In genomic region chr10:124942317-124943169, GRCh38 we compare ENCODE assay signal across 9 cellular contexts. TPM values are rescaled to one million over a fixed set of nuclear protein-coding genes. Genes with fewer than 3 reads are reported as not detected.
A peak's percentile ranks its signal among the peaks of the same experiment; 100 is the strongest.
DNase-seq lines count a peak whose midpoint lies in the region; ATAC-seq and TF ChIP-seq lines count a peak whose summit lies in the region.
"Had no signal": no experiment of that assay in that cellular context is flagged by ENCODE, and none has a peak within 500 bp of the region (broad histone marks: within the 10 kb centered on the region; RNA-seq: fewer than 3 reads in every experiment).

No MANE protein-coding gene starts in this region.

- H3K14ac ChIP-seq in H9 (ENCODE audit: insufficient read depth, low read length) = no peak overlapping the region

- H3K79me1 ChIP-seq in H9 (ENCODE audit: insufficient read depth, low read depth, low read length, poor library complexity, severe bottlenecking) = peaks cover 5% of the 10 kb centered on the region

- no peaks in the 10 kb centered on the region for H3K9me2 ChIP-seq in hepatocyte (replicated peaks; ENCODE audit: insufficient read depth)

- no CpG with 5 or more reads among the region's 11 CpGs for whole genome bisulfite sequencing in H9 (ENCODE audit: extremely low coverage, insufficient read length, low lambda C conversion rate)
- 87% methylated on average over 11 of the region's 11 CpGs for WGBS in hepatocyte (ENCODE audit: low lambda C conversion rate, missing lambda C conversion rate)

- H3K27ac Mint-ChIP-seq in H9 = peak overlapping the region; percentile 7 to 79 (median 78); a peak in 4 of 7 replicates
- H3K27ac Mint-ChIP-seq in stimulated activated effector memory CD8-positive, alpha-beta T cell treated with anti-CD3 and anti-CD28 coated beads, Interleukin-12 subunit alpha, Interleukin-12 subunit beta, amount 100 ng/mL, for 72 hours = peak overlapping the region; percentile 76
- no peak overlapping the region for H3K27ac Mint-ChIP-seq in activated CD8-positive, alpha-beta memory T cell treated with anti-CD3 and anti-CD28 coated beads, Interleukin-2, amount 10 ng/mL, durations not matched to agents 7 days and 5 days

- H3K36me3 ChIP-seq in adipocyte (ENCODE audit: control insufficient read depth, insufficient read depth, low read length, severe bottlenecking) (peaks cover 12% of the 10 kb centered on the region), hepatocyte (replicated peaks; ENCODE audit: insufficient read depth, low read depth) (no peaks in the 10 kb centered on the region)

- no peak for ATAC-seq in stimulated activated effector memory CD8-positive, alpha-beta T cell treated with anti-CD3 and anti-CD28 coated beads, Interleukin-12 subunit alpha, Interleukin-12 subunit beta, amount 100 ng/mL, for 72 hours
- no peak for ATAC-seq in activated CD8-positive, alpha-beta memory T cell treated with anti-CD3 and anti-CD28 coated beads, Interleukin-2, amount 10 ng/mL, durations not matched to agents 7 days and 5 days
- ATAC-seq: activated CD4-positive, CD25-positive, alpha-beta regulatory T cell treated with anti-CD3 and anti-CD28 coated beads, Interleukin-2, amount 50 U/mL, for 24 hours had no signal

- no peak overlapping the region for H2BK120ac ChIP-seq in H9 (ENCODE audit: low read depth, low read length, poor library complexity, severe bottlenecking)

- CTCF ChIA-PET in activated CD8-positive, alpha-beta memory T cell treated with anti-CD3 and anti-CD28 coated beads, Interleukin-2, amount 10 ng/mL, durations not matched to agents 7 days and 5 days (lab: Charles Lee) = interaction anchor here (0.9 kb wide), 1 partner anchor 11 kb away, joined by 4 read pairs; no protein-coding TSS in a partner anchor

- H3K4me1 Mint-ChIP-seq in H9 = peaks cover 32 to 38% of the 10 kb centered on the region in 2 experiments
- H3K4me1 Mint-ChIP-seq in stimulated activated effector memory CD8-positive, alpha-beta T cell treated with anti-CD3 and anti-CD28 coated beads, Interleukin-12 subunit alpha, Interleukin-12 subunit beta, amount 100 ng/mL, for 72 hours = peaks cover 30% of the 10 kb centered on the region
- H3K4me1 Mint-ChIP-seq in activated CD8-positive, alpha-beta memory T cell treated with anti-CD3 and anti-CD28 coated beads, Interleukin-2, amount 10 ng/mL, durations not matched to agents 7 days and 5 days = peaks cover 18% of the 10 kb centered on the region

- H2AFZ ChIP-seq in H9 (ENCODE audit: low read length) = no peak overlapping the region
- H2AFZ ChIP-seq in hepatocyte = no peak overlapping the region

- H3K4me3 Mint-ChIP-seq in H9 = no peak overlapping the region
- H3K4me3 Mint-ChIP-seq in stimulated activated effector memory CD8-positive, alpha-beta T cell treated with anti-CD3 and anti-CD28 coated beads, Interleukin-12 subunit alpha, Interleukin-12 subunit beta, amount 100 ng/mL, for 72 hours = no peak overlapping the region
- H3K4me3 Mint-ChIP-seq in activated CD8-positive, alpha-beta memory T cell treated with anti-CD3 and anti-CD28 coated beads, Interleukin-2, amount 10 ng/mL, durations not matched to agents 7 days and 5 days = no peak overlapping the region

- H2BK20ac ChIP-seq in H9 (ENCODE audit: low read depth, low read length, poor library complexity, severe bottlenecking) = no peak overlapping the region

- H3K23ac ChIP-seq in H9 (ENCODE audit: insufficient read length, low read depth, low read length) = no peak overlapping the region

- H2BK5ac ChIP-seq in H9 (ENCODE audit: insufficient read length, low read length) = no peak overlapping the region

- no peak for TF ChIP-seq CTCF in H9 (conservative IDR thresholded peaks at IDR 0.05)
- no peak for TF ChIP-seq CTCF in hepatocyte (IDR thresholded peaks at IDR 0.05; ENCODE audit: poor library complexity)

- no peaks in the 10 kb centered on the region for H3K9me3 ChIP-seq in H9 (ENCODE audit: control insufficient read depth, low read depth, low read length)
- no peaks in the 10 kb centered on the region for H3K9me3 ChIP-seq in adipocyte (ENCODE audit: control insufficient read depth, low read length)
- no peaks in the 10 kb centered on the region for H3K9me3 ChIP-seq in hepatocyte (ENCODE audit: low read depth)

- H3K4me2 ChIP-seq in H9 (ENCODE audit: insufficient read depth, insufficient read length, low read length) (no peak overlapping the region), hepatocyte (no peak overlapping the region)

- H3K9ac ChIP-seq in H9 (ENCODE audit: extremely low read depth, insufficient read length, low read length) (no peak overlapping the region), adipocyte (ENCODE audit: low read length) (peak overlapping the region; percentile 61)

- peak overlapping the region; percentile 59 for H3K4me3 ChIP-seq in adipocyte (ENCODE audit: low read length)
- H3K4me3 ChIP-seq in hepatocyte = no peak overlapping the region

- no peaks in the 10 kb centered on the region for H3K23me2 ChIP-seq in H9 (ENCODE audit: insufficient read length, low read depth, low read length, poor library complexity, severe bottlenecking)

- H3K18ac ChIP-seq in H9 (ENCODE audit: insufficient read length, low read depth, low read length) = no peak overlapping the region

- H3K56ac ChIP-seq in H9 (ENCODE audit: insufficient read length, low read depth, low read length) = no peak overlapping the region

- H3K36me3 Mint-ChIP-seq in H9 (ENCODE audit: insufficient read depth in 1 of 3, low read depth in 3 of 3) = peaks cover 4 to 8% (median 5%) of the 10 kb centered on the region in 3 experiments; a peak in 4 of 7 replicates
- peaks cover 34% of the 10 kb centered on the region for H3K36me3 Mint-ChIP-seq in stimulated activated effector memory CD8-positive, alpha-beta T cell treated with anti-CD3 and anti-CD28 coated beads, Interleukin-12 subunit alpha, Interleukin-12 subunit beta, amount 100 ng/mL, for 72 hours
- peaks cover 6% of the 10 kb centered on the region for H3K36me3 Mint-ChIP-seq in activated CD8-positive, alpha-beta memory T cell treated with anti-CD3 and anti-CD28 coated beads, Interleukin-2, amount 10 ng/mL, durations not matched to agents 7 days and 5 days

- peaks cover 28% of the 10 kb centered on the region for H3K79me2 ChIP-seq in H9 (ENCODE audit: insufficient read depth, low read length)
- H3K79me2 ChIP-seq in hepatocyte = peaks cover 99% of the 10 kb centered on the region

- no peaks in the 10 kb centered on the region for H3K9me3 Mint-ChIP-seq in H9
- H3K9me3 Mint-ChIP-seq in stimulated activated effector memory CD8-positive, alpha-beta T cell treated with anti-CD3 and anti-CD28 coated beads, Interleukin-12 subunit alpha, Interleukin-12 subunit beta, amount 100 ng/mL, for 72 hours = no peaks in the 10 kb centered on the region
- no peaks in the 10 kb centered on the region for H3K9me3 Mint-ChIP-seq in activated CD8-positive, alpha-beta memory T cell treated with anti-CD3 and anti-CD28 coated beads, Interleukin-2, amount 10 ng/mL, durations not matched to agents 7 days and 5 days (ENCODE audit: low read depth)

- no peak overlapping the region for H3K4ac ChIP-seq in H9 (ENCODE audit: low read depth, low read length)

- H3K4me1 ChIP-seq in H9 (ENCODE audit: insufficient read depth, low read length) (peaks cover 11% of the 10 kb centered on the region; the same call in 1 of the 2 replicates), adipocyte (ENCODE audit: control insufficient read depth, insufficient read depth, low read length) (peaks cover 48% of the 10 kb centered on the region), hepatocyte (ENCODE audit: insufficient read depth) (peaks cover 9% of the 10 kb centered on the region)

- H3K27ac ChIP-seq in H9 (ENCODE audit: insufficient read length, low read depth, low read length) (no peak overlapping the region), hepatocyte (peak overlapping the region; percentile 8)

- H2BK12ac ChIP-seq in H9 (ENCODE audit: insufficient read length, low read depth, low read length) = no peak overlapping the region

- H3K27me3 Mint-ChIP-seq in H9 (ENCODE audit: low read depth) = no peaks in the 10 kb centered on the region
- no peaks in the 10 kb centered on the region for H3K27me3 Mint-ChIP-seq in activated CD8-positive, alpha-beta memory T cell treated with anti-CD3 and anti-CD28 coated beads, Interleukin-2, amount 10 ng/mL, durations not matched to agents 7 days and 5 days

- H4K91ac ChIP-seq in H9 (ENCODE audit: insufficient read length, low read depth, low read length) = no peak overlapping the region

- H3T11ph ChIP-seq in H9 (ENCODE audit: low read length) = no peak overlapping the region

- H4K5ac ChIP-seq in H9 (ENCODE audit: insufficient read length, low read depth, low read length) = no peak overlapping the region

- H2BK15ac ChIP-seq in H9 (ENCODE audit: low read depth, low read length) = no peak overlapping the region

- H4K8ac ChIP-seq in H9 (replicated peaks; ENCODE audit: insufficient read length, low read depth, low read length) = no peak overlapping the region

- no peaks in the 10 kb centered on the region for H4K20me1 ChIP-seq in H9 (ENCODE audit: control insufficient read depth, insufficient read depth, insufficient read length)
- H4K20me1 ChIP-seq in hepatocyte (ENCODE audit: insufficient read depth, poor library complexity, severe bottlenecking) = peaks cover 91% of the 10 kb centered on the region

- H3K27me3 ChIP-seq in H9 (ENCODE audit: insufficient read depth, low read length) = no peaks in the 10 kb centered on the region
- no peaks in the 10 kb centered on the region for H3K27me3 ChIP-seq in adipocyte (replicated peaks; ENCODE audit: control insufficient read depth, insufficient read depth, low read length)
- H3K27me3 ChIP-seq in hepatocyte = no peaks in the 10 kb centered on the region

- H2AK5ac ChIP-seq in H9 (ENCODE audit: insufficient read length, low read length) = no peak overlapping the region

- DNase-seq in H9 = no peak
- DNase-seq in adipocyte (ENCODE audit: low read depth) = no peak
- no peak for DNase-seq in hepatocyte (ENCODE audit: low spot score)
- no peak for DNase-seq in stimulated activated effector memory CD8-positive, alpha-beta T cell treated with anti-CD3 and anti-CD28 coated beads, Interleukin-12 subunit alpha, Interleukin-12 subunit beta, amount 100 ng/mL, for 72 hours (ENCODE audit: low spot score in 2 of 2)
- no peak for DNase-seq in NK-92 (lab: John Stamatoyannopoulos, UW; ENCODE audit: unreplicated experiment)
- no peak for DNase-seq in SW480 (ENCODE audit: low spot score)
- no peak for DNase-seq in activated CD8-positive, alpha-beta memory T cell treated with anti-CD3 and anti-CD28 coated beads, Interleukin-2, amount 10 ng/mL, durations not matched to agents 7 days and 5 days
- DNase-seq: NCI-H2081 treated with DMSO at 0.1 percent for 48 hours had no signal

RNA-seq across cellular contexts. Expression of gene ZRANB1, which starts 0.6 kb away (rescaled TPM):
- total RNA-seq in H9 (2021) (16.1 and 17.4 TPM in 2 replicates), hepatocyte (25.1 and 30.0 TPM in 2 replicates)
- polyA plus RNA-seq in hepatocyte = 7.9 and 10.7 TPM in 2 replicates
- 10 to 100 TPM in 1 of 2 experiments, 1 to 10 TPM in 1; 9.8 to 11.5 TPM for total RNA-seq in activated CD8-positive, alpha-beta memory T cell treated with anti-CD3 and anti-CD28 coated beads, Interleukin-2, amount 10 ng/mL, durations not matched to agents 7 days and 5 days
